In genomic region chr6:7590918-7591302, GRCh38 we compare ENCODE assay signal across 8 cellular contexts. TPM values are rescaled to one million over a fixed set of nuclear protein-coding genes. Genes with fewer than 3 reads are reported as not detected.
DNase-seq lines count a peak whose midpoint lies in the region; ATAC-seq, FAIRE-seq and TF ChIP-seq lines count a peak whose summit lies in the region.

No MANE protein-coding gene starts in this region.

- TF ChIP-seq RAD21 in K562 (CRISPR knock-in tag; conservative IDR thresholded peaks at IDR 0.05 in 1 of 2, IDR thresholded peaks at IDR 0.05 in 1 of 2), result no peak

- peaks cover 33% of the 10 kb centered on the region for H3K36me3 ChIP-seq in BLaER1
- H3K36me3 ChIP-seq in K562 (ENCODE audit: control insufficient read depth, insufficient read depth, low read length), result peaks cover 36% of the 10 kb centered on the region
- peaks cover 5 to 12% of the 10 kb centered on the region in 2 donors for H3K36me3 ChIP-seq in stomach smooth muscle (ENCODE audit: control insufficient read depth in 2 of 2, insufficient read depth in 2 of 2, low read length in 2 of 2)

- intact Hi-C loops in K562 (cut with micrococcal nuclease), result loop anchor here (5.0 to 10.0 kb wide), 2 partner anchors 204 to 906 kb away; partner anchors contain the start of genes CAGE1 and RIOK1

- no peaks in the 10 kb centered on the region for H3K9me3 ChIP-seq in BLaER1
- no peaks in the 10 kb centered on the region for H3K9me3 ChIP-seq in K562 (replicated peaks; ENCODE audit: control insufficient read depth, insufficient read depth, low read depth, low read length)
- H3K9me3 ChIP-seq in stomach smooth muscle (ENCODE audit: control insufficient read depth in 2 of 2, low read length in 2 of 2), result no peaks in the 10 kb centered on the region

- TF ChIP-seq POLR2A in K562 (conservative IDR thresholded peaks at IDR 0.05), result no peak

- no peaks in the 10 kb centered on the region for H3K9me1 ChIP-seq in K562 (ENCODE audit: control insufficient read depth, insufficient read depth, low read length)

- in situ Hi-C loops in KBM-7 (cut with MboI; ENCODE audit: low pct_unique_long_range_greater_than_20kb, low sequenced_read_pairs), result no loop called here
- in situ Hi-C loops in K562 (cut with MboI), result no loop called here

- peak overlapping the region; percentile 94 for H3K4me3 ChIP-seq in BLaER1
- H3K4me3 ChIP-seq in K562, result peak overlapping the region; percentile 89
- peak overlapping the region; percentile 89 for H3K4me3 ChIP-seq in stomach smooth muscle (ENCODE audit: low read length in 2 of 2)

- peak overlapping the region; percentile 92 for H3K4me2 ChIP-seq in BLaER1
- H3K4me2 ChIP-seq in K562 (ENCODE audit: insufficient read depth, low read length), result peak overlapping the region; percentile 88

- CTCF ChIA-PET in K562 (lab: Yijun Ruan, JAX; ENCODE audit: low intra/inter-chr PET ratio), result interaction anchor here (0.7 kb wide), 1 partner anchor 663 kb away, joined by 3 read pairs; no protein-coding TSS in a partner anchor

- no peak for TF ChIP-seq CTCF in K562 (IDR thresholded peaks at IDR 0.05 in 2 of 3, conservative IDR thresholded peaks at IDR 0.05 in 1 of 3; ENCODE audit: insufficient read depth in 2 of 3, low read depth in 1 of 3, low read length in 3 of 3)

- no peak for FAIRE-seq in K562 (lab: Jason Lieb, UNC)

- peaks cover 29% of the 10 kb centered on the region for H3K4me1 ChIP-seq in BLaER1
- H3K4me1 ChIP-seq in K562 (replicated peaks in 1 of 2; ENCODE audit: control insufficient read depth in 2 of 2, insufficient read depth in 2 of 2, low read length in 2 of 2), result peaks cover 8% of the 10 kb centered on the region in 2 experiments; a peak in 4 of 5 replicates
- H3K4me1 ChIP-seq in stomach smooth muscle (ENCODE audit: control insufficient read depth, insufficient read depth, low read length), result peaks cover 5% of the 10 kb centered on the region

- no TSS peak for BruUV-seq in K562 (replicated peaks; lab: Mats Ljungman, UMichigan)

- POLR2A ChIA-PET in K562 (lab: Yijun Ruan, JAX), result interaction anchor here (0.6 to 1.5 kb wide), 4 partner anchors 11 to 313 kb away, joined by 3 to 17 read pairs (median 4); no protein-coding TSS in a partner anchor

- peak; percentile 52 for ATAC-seq in K562

- no peaks in the 10 kb centered on the region for H3K27me3 ChIP-seq in BLaER1
- no peaks in the 10 kb centered on the region for H3K27me3 ChIP-seq in K562 (ENCODE audit: control insufficient read depth in 2 of 2, insufficient read depth in 2 of 2, low read length in 2 of 2)
- H3K27me3 ChIP-seq in stomach smooth muscle (ENCODE audit: control insufficient read depth in 1 of 2, insufficient read depth in 2 of 2, low read length in 2 of 2), result no peaks in the 10 kb centered on the region

- H3K79me2 ChIP-seq in K562 (ENCODE audit: control insufficient read depth, insufficient read depth, low read length), result peaks cover 35% of the 10 kb centered on the region

- TF ChIP-seq EP300 in K562 (IDR thresholded peaks at IDR 0.05; ENCODE audit: low read length), result no peak

- H4K20me1 ChIP-seq in BLaER1, result peaks cover 37% of the 10 kb centered on the region
- peaks cover 13% of the 10 kb centered on the region for H4K20me1 ChIP-seq in K562 (replicated peaks; ENCODE audit: control insufficient read depth, insufficient read depth, low read length)

- DNase-seq in KBM-7 (peak; percentile 11), K562 (ENCODE audit: extremely low read depth in 1 of 4, low spot score in 3 of 4) (peak; percentile 34 to 65 (median 44)), kidney tubule cell (ENCODE audit: low spot score) (peak; percentile 24), NCI-H2107 treated with DMSO at 0.1 percent for 48 hours (lab: John Stamatoyannopoulos, UW; ENCODE audit: unreplicated experiment) (no peak)
- DNase-seq in activated CD8-positive, alpha-beta memory T cell treated with anti-CD3 and anti-CD28 coated beads, Interleukin-2, amount 50 U/mL, for 48 hours, result no peak
- DNase-seq in stimulated activated CD4-positive, alpha-beta T cell treated with anti-CD3 and anti-CD28 coated beads, Interleukin-4, amount 100 ng/mL, for 1 hour, result no peak

- H3K27ac ChIP-seq in BLaER1 (peak overlapping the region; percentile 91), K562 (ENCODE audit: extremely low read depth, low read depth, low read length) (peak overlapping the region; percentile 76; the same call in 2 of the 3 replicates), stomach smooth muscle (ENCODE audit: low read length) (no peak overlapping the region)

- under 1% methylated on average over 10 of the region's 10 CpGs for WGBS in K562 (ENCODE audit: insufficient coverage, low coverage, missing lambda C conversion rate)

- H3K9ac ChIP-seq in BLaER1, result peak overlapping the region; percentile 91
- peak overlapping the region; percentile 81 to 97 for H3K9ac ChIP-seq in K562 (ENCODE audit: insufficient read depth in 1 of 2, low read depth in 2 of 2, low read length in 2 of 2)
- H3K9ac ChIP-seq in stomach smooth muscle (ENCODE audit: low read length in 2 of 2), result peak overlapping the region; percentile 55 to 88

- peak overlapping the region; percentile 91; the same call in 1 of the 2 replicates for H2AFZ ChIP-seq in K562 (ENCODE audit: low read depth, low read length)

TF ChIP-seq in K562, 482 proteins besides CTCF, POLR2A, EP300 and RAD21 (continues in another document):
- 0 out of 2 replicates have a peak, but pooled peaks have one; percentile 11 for TF ChIP-seq E2F1 (CRISPR knock-in tag; IDR thresholded peaks at IDR 0.05)
- no peak for TF ChIP-seq SNAPC5 (CRISPR knock-in tag; IDR thresholded peaks at IDR 0.05)
- no peak for TF ChIP-seq DACH1 (IDR thresholded peaks at IDR 0.05; ENCODE audit: partially characterized antibody)
- no peak for TF ChIP-seq BRD9 (IDR thresholded peaks at IDR 0.05; ENCODE audit: low read depth, partially characterized antibody)
- TF ChIP-seq MAFK (IDR thresholded peaks at IDR 0.05; ENCODE audit: low read length), result peak; percentile 24; the same call in 1 of the 2 replicates
- no peak for TF ChIP-seq ZNF699 (CRISPR knock-in tag; IDR thresholded peaks at IDR 0.05; ENCODE audit: insufficient replicate concordance)

RNA-seq across cellular contexts. Expression of gene SNRNP48, which starts 0.9 kb away (rescaled TPM):
- total RNA-seq in K562 (2011; cell fraction: chromatin; rRNA removed; ENCODE audit: low replicate concordance), result 15.6 and 54.4 TPM in 2 replicates
- 8.3 and 10.7 TPM in 2 replicates for total RNA-seq in K562 (2011; cell fraction: nucleolus; rRNA removed)
- total RNA-seq in K562 (2011; cell fraction: nucleoplasm; rRNA removed), result 27.1 and 58.2 TPM in 2 replicates
- total RNA-seq in K562 (2014; rRNA removed) (17.1 and 17.7 TPM in 2 replicates), K562 (2014; rRNA removed; fragmentation: Illumina TruSeq; extraction: Trizol) (32.9 and 35.7 TPM in 2 replicates), K562 (2015; rRNA removed; fragmentation: Illumina TruSeq; extraction: Trizol) (26.9 and 31.1 TPM in 2 replicates), K562 (2021) (18.6 and 21.2 TPM in 2 replicates)
- polyA plus RNA-seq in K562 (2011; rRNA removed) (22.3 and 22.8 TPM in 2 replicates), K562 (2014; fragmentation: Illumina TruSeq; extraction: Trizol) (20.6 and 28.1 TPM in 2 replicates), K562 (2014; fragmentation: Nextera tagmentation; extraction: Ambion mirVana) (1 to 10 TPM; 6.2 to 8.7 TPM), K562 (2014; rRNA removed) (18.6 and 19.2 TPM in 2 replicates)
- polyA plus RNA-seq in K562 (2011; cell fraction: cytosol; rRNA removed), result 3.9 and 11.2 TPM in 2 replicates
- 18.1 TPM in 2 replicates for polyA plus RNA-seq in K562 (2011; cell fraction: nucleus; rRNA removed)
- 18.1 and 19.1 TPM in 2 replicates for polyA plus RNA-seq in K562 (2012)
- polyA minus RNA-seq in K562 (2011; rRNA and poly(A)+ RNA removed), result 22.4 and 26.7 TPM in 2 replicates
- polyA minus RNA-seq in K562 (2011; cell fraction: cytosol; rRNA and poly(A)+ RNA removed), result 4.6 and 6.0 TPM in 2 replicates
- 17.8 and 30.8 TPM in 2 replicates for polyA minus RNA-seq in K562 (2011; cell fraction: nucleus; rRNA and poly(A)+ RNA removed)

RNA-seq across cellular contexts. Expression of gene DSP, which starts 49.4 kb away (rescaled TPM):
- total RNA-seq in K562 (2011; cell fraction: chromatin; rRNA removed; ENCODE audit: low replicate concordance), result 0.07 and 0.09 TPM in 2 replicates
- under 0.01 and 0.13 TPM in 2 replicates for total RNA-seq in K562 (2011; cell fraction: nucleolus; rRNA removed)
- total RNA-seq in K562 (2011; cell fraction: nucleoplasm; rRNA removed), result not detected in 2 replicates
- under 0.01 and 0.04 TPM in 2 replicates for total RNA-seq in K562 (2014; rRNA removed)
- 0.04 and 0.06 TPM in 2 replicates for total RNA-seq in K562 (2014; rRNA removed; fragmentation: Illumina TruSeq; extraction: Trizol)
- total RNA-seq in K562 (2015; rRNA removed; fragmentation: Illumina TruSeq; extraction: Trizol), result under 0.01 TPM in 1 of 2 replicates, not detected in the other
- total RNA-seq in K562 (2021), result 0.24 and 0.27 TPM in 2 replicates
- 0.03 TPM in 1 of 2 replicates, not detected in the other for polyA plus RNA-seq in K562 (2011; rRNA removed)
- 0.01 TPM in 1 of 2 replicates, not detected in the other for polyA plus RNA-seq in K562 (2011; cell fraction: cytosol; rRNA removed)
- 0.01 and 0.04 TPM in 2 replicates for polyA plus RNA-seq in K562 (2011; cell fraction: nucleus; rRNA removed)
- 0.01 and 0.04 TPM in 2 replicates for polyA plus RNA-seq in K562 (2012)
- polyA plus RNA-seq in K562 (2014; fragmentation: Illumina TruSeq; extraction: Trizol), result 0.03 and 0.04 TPM in 2 replicates
- under 1 TPM in 1 of 2 experiments, not detected in 1; 0.01 TPM for polyA plus RNA-seq in K562 (2014; fragmentation: Nextera tagmentation; extraction: Ambion mirVana)
- 0.01 TPM in 1 of 2 replicates, not detected in the other for polyA plus RNA-seq in K562 (2014; rRNA removed)
- polyA minus RNA-seq in K562 (2011; rRNA and poly(A)+ RNA removed), result 0.03 and 0.04 TPM in 2 replicates
- polyA minus RNA-seq in K562 (2011; cell fraction: cytosol; rRNA and poly(A)+ RNA removed), result 1.4 TPM in 1 of 2 replicates, not detected in the other
- under 0.01 and 0.13 TPM in 2 replicates for polyA minus RNA-seq in K562 (2011; cell fraction: nucleus; rRNA and poly(A)+ RNA removed)

Comparison
In these comparisons a context has a peak if more than half of its experiments do, and no peak if none do; other contexts are left out.
1. DNase-seq: peak in KBM-7 (single experiment), K562 (4 of 4) and kidney tubule cell (single experiment); none in activated CD8-positive, alpha-beta memory T cell treated with anti-CD3 and anti-CD28 coated beads, Interleukin-2, amount 50 U/mL, for 48 hours (single experiment), stimulated activated CD4-positive, alpha-beta T cell treated with anti-CD3 and anti-CD28 coated beads, Interleukin-4, amount 100 ng/mL, for 1 hour (single experiment) and NCI-H2107 treated with DMSO at 0.1 percent for 48 hours (single experiment).
2. Peak in every context shown above with its lines, with median percentiles within 50 percentile points of each other: H3K4me3 ChIP-seq and H3K9ac ChIP-seq.